ENCODE assay signal across 38 cellular contexts in genomic region chr10:76342996-76343395, GRCh38.
"Had no signal": no experiment of that assay in that cellular context is flagged by ENCODE, and none has a peak within 500 bp of the region (broad histone marks: within the 10 kb centered on the region; RNA-seq: fewer than 3 reads in every experiment).

No MANE protein-coding gene starts in this region.

- H3K4me1 Mint-ChIP-seq: activated B cell treated with CpG ODN at 0.5 μM for 24 hours; activated CD4-positive, alpha-beta T cell treated with anti-CD3 and anti-CD28 coated beads, Interleukin-2, amount 10 ng/mL, durations not matched to agents 24 days and 14 days; activated CD8-positive, alpha-beta memory T cell treated with anti-CD3 and anti-CD28 coated beads, Interleukin-2, amount 10 ng/mL, durations not matched to agents 7 days and 5 days; activated naive CD4-positive, alpha-beta T cell treated with anti-CD3 and anti-CD28 coated beads, Interleukin-2, amount 10 ng/mL, durations not matched to agents 7 days and 5 days; activated naive CD4-positive, alpha-beta T cell treated with anti-CD3 and anti-CD28 coated beads, Interleukin-2, amount 50 U/mL, for 24 hours; activated naive CD8-positive, alpha-beta T cell treated with anti-CD3 and anti-CD28 coated beads, Interleukin-2, amount 10 ng/mL, durations not matched to agents 7 days and 5 days; activated naive CD8-positive, alpha-beta T cell treated with anti-CD3 and anti-CD28 coated beads, Interleukin-2, amount 50 U/mL, for 24 hours; brain; central memory CD8-positive, alpha-beta T cell had no signal

- H3K36me3 Mint-ChIP-seq: activated CD4-positive, alpha-beta memory T cell treated with anti-CD3 and anti-CD28 coated beads for 36 hours; activated CD8-positive, alpha-beta memory T cell treated with anti-CD3 and anti-CD28 coated beads, Interleukin-2, amount 10 ng/mL, durations not matched to agents 7 days and 5 days; activated naive CD4-positive, alpha-beta T cell treated with anti-CD3 and anti-CD28 coated beads, Interleukin-2, amount 10 ng/mL, durations not matched to agents 7 days and 5 days; activated naive CD4-positive, alpha-beta T cell treated with anti-CD3 and anti-CD28 coated beads, Interleukin-2, amount 50 U/mL, for 24 hours; activated naive CD8-positive, alpha-beta T cell; activated naive CD8-positive, alpha-beta T cell treated with anti-CD3 and anti-CD28 coated beads, Interleukin-2, amount 10 ng/mL, durations not matched to agents 7 days and 5 days; brain had no signal

- ATAC-seq: activated CD8-positive, alpha-beta memory T cell treated with anti-CD3 and anti-CD28 coated beads, Interleukin-2, amount 10 ng/mL, durations not matched to agents 7 days and 5 days; activated CD8-positive, alpha-beta T cell treated with anti-CD3 and anti-CD28 coated beads, Interleukin-2, amount 10 ng/mL, durations not matched to agents 7 days and 5 days; activated naive CD8-positive, alpha-beta T cell treated with anti-CD3 and anti-CD28 coated beads, Interleukin-2, amount 50 U/mL, for 24 hours had no signal

- H3K27ac Mint-ChIP-seq: activated B cell treated with CpG ODN at 0.5 μM for 24 hours; activated CD4-positive, alpha-beta memory T cell treated with anti-CD3 and anti-CD28 coated beads for 36 hours; activated CD4-positive, alpha-beta T cell treated with anti-CD3 and anti-CD28 coated beads, Interleukin-2, amount 10 ng/mL, durations not matched to agents 24 days and 14 days; activated CD8-positive, alpha-beta memory T cell treated with anti-CD3 and anti-CD28 coated beads, Interleukin-2, amount 10 ng/mL, durations not matched to agents 7 days and 5 days; activated CD8-positive, alpha-beta T cell treated with anti-CD3 and anti-CD28 coated beads, Interleukin-2, amount 10 ng/mL, durations not matched to agents 7 days and 5 days; activated naive CD4-positive, alpha-beta T cell treated with anti-CD3 and anti-CD28 coated beads, Interleukin-2, amount 10 ng/mL, durations not matched to agents 7 days and 5 days; activated naive CD4-positive, alpha-beta T cell treated with anti-CD3 and anti-CD28 coated beads, Interleukin-2, amount 50 U/mL, for 24 hours; activated naive CD8-positive, alpha-beta T cell; activated naive CD8-positive, alpha-beta T cell treated with anti-CD3 and anti-CD28 coated beads, Interleukin-2, amount 10 ng/mL, durations not matched to agents 7 days and 5 days; activated naive CD8-positive, alpha-beta T cell treated with anti-CD3 and anti-CD28 coated beads, Interleukin-2, amount 50 U/mL, for 24 hours; activated T-cell treated with anti-CD3 and anti-CD28 coated beads, Interleukin-2, amount 50 U/mL, for 24 hours; activated T-helper 2 cell treated with anti-CD3 and anti-CD28 coated beads, Interferon-gamma antibody, Interleukin-2, Interleukin-4, amounts not matched to agents 10 μg/mL and 5 μg/mL and 100 μg/mL, durations not matched to agents 14 hours and 24 hours and 36 hours; brain; T-helper 1 cell treated with Interleukin-12 subunit alpha and Interleukin-12 subunit beta and Interleukin-4 antibody, amounts not matched to agents 30 μg/mL and 1 μg/mL, for 36 hours; T-helper 2 cell treated with Interferon-gamma antibody and Interleukin-4, amounts not matched to agents 5 μg/mL and 100 μg/mL, for 36 hours had no signal

- H3K4me3 Mint-ChIP-seq: activated B cell treated with CpG ODN at 0.5 μM for 24 hours; activated CD4-positive, alpha-beta memory T cell treated with anti-CD3 and anti-CD28 coated beads for 36 hours; activated CD4-positive, alpha-beta T cell treated with anti-CD3 and anti-CD28 coated beads, Interleukin-2, amount 10 ng/mL, durations not matched to agents 24 days and 14 days; activated CD8-positive, alpha-beta memory T cell treated with anti-CD3 and anti-CD28 coated beads, Interleukin-2, amount 10 ng/mL, durations not matched to agents 7 days and 5 days; activated CD8-positive, alpha-beta T cell treated with anti-CD3 and anti-CD28 coated beads, Interleukin-2, amount 10 ng/mL, durations not matched to agents 7 days and 5 days; activated naive CD4-positive, alpha-beta T cell treated with anti-CD3 and anti-CD28 coated beads, Interleukin-2, amount 10 ng/mL, durations not matched to agents 7 days and 5 days; activated naive CD4-positive, alpha-beta T cell treated with anti-CD3 and anti-CD28 coated beads, Interleukin-2, amount 50 U/mL, for 24 hours; activated naive CD8-positive, alpha-beta T cell; activated naive CD8-positive, alpha-beta T cell treated with anti-CD3 and anti-CD28 coated beads, Interleukin-2, amount 10 ng/mL, durations not matched to agents 7 days and 5 days; activated naive CD8-positive, alpha-beta T cell treated with anti-CD3 and anti-CD28 coated beads, Interleukin-2, amount 50 U/mL, for 24 hours; activated T-cell treated with anti-CD3 and anti-CD28 coated beads, Interleukin-2, amount 50 U/mL, for 24 hours; brain; central memory CD8-positive, alpha-beta T cell; T-helper 1 cell treated with Interleukin-12 subunit alpha and Interleukin-12 subunit beta and Interleukin-4 antibody, amounts not matched to agents 30 μg/mL and 1 μg/mL, for 36 hours; T-helper 2 cell treated with Interferon-gamma antibody and Interleukin-4, amounts not matched to agents 5 μg/mL and 100 μg/mL, for 36 hours had no signal

- FAIRE-seq: bronchial epithelial cell, TTC549 had no signal

- H3K27ac ChIP-seq: ascending aorta, cardiac muscle cell, VCaP had no signal

- H3K27me3 Mint-ChIP-seq: activated B cell treated with CpG ODN at 0.5 μM for 24 hours; activated CD4-positive, alpha-beta memory T cell treated with anti-CD3 and anti-CD28 coated beads for 36 hours; activated CD4-positive, alpha-beta T cell treated with anti-CD3 and anti-CD28 coated beads, Interleukin-2, amount 10 ng/mL, durations not matched to agents 24 days and 14 days; activated CD8-positive, alpha-beta memory T cell treated with anti-CD3 and anti-CD28 coated beads, Interleukin-2, amount 10 ng/mL, durations not matched to agents 7 days and 5 days; activated naive CD4-positive, alpha-beta T cell treated with anti-CD3 and anti-CD28 coated beads, Interleukin-2, amount 10 ng/mL, durations not matched to agents 7 days and 5 days; activated naive CD4-positive, alpha-beta T cell treated with anti-CD3 and anti-CD28 coated beads, Interleukin-2, amount 50 U/mL, for 24 hours; activated naive CD8-positive, alpha-beta T cell; activated naive CD8-positive, alpha-beta T cell treated with anti-CD3 and anti-CD28 coated beads, Interleukin-2, amount 10 ng/mL, durations not matched to agents 7 days and 5 days; activated naive CD8-positive, alpha-beta T cell treated with anti-CD3 and anti-CD28 coated beads, Interleukin-2, amount 50 U/mL, for 24 hours; activated T-cell treated with anti-CD3 and anti-CD28 coated beads, Interleukin-2, amount 50 U/mL, for 24 hours; central memory CD8-positive, alpha-beta T cell had no signal

- H3K27me3 ChIP-seq: ascending aorta, cardiac muscle cell had no signal

- H3K36me3 ChIP-seq: ascending aorta, cardiac muscle cell had no signal

- H3K4me3 ChIP-seq: ascending aorta, cardiac muscle cell had no signal

- H3K9me3 Mint-ChIP-seq: activated B cell treated with CpG ODN at 0.5 μM for 24 hours; activated CD4-positive, alpha-beta T cell treated with anti-CD3 and anti-CD28 coated beads, Interleukin-2, amount 10 ng/mL, durations not matched to agents 24 days and 14 days; activated naive CD4-positive, alpha-beta T cell treated with anti-CD3 and anti-CD28 coated beads, Interleukin-2, amount 10 ng/mL, durations not matched to agents 7 days and 5 days; activated naive CD4-positive, alpha-beta T cell treated with anti-CD3 and anti-CD28 coated beads, Interleukin-2, amount 50 U/mL, for 24 hours; activated naive CD8-positive, alpha-beta T cell treated with anti-CD3 and anti-CD28 coated beads, Interleukin-2, amount 10 ng/mL, durations not matched to agents 7 days and 5 days; activated T-cell treated with anti-CD3 and anti-CD28 coated beads, Interleukin-2, amount 50 U/mL, for 24 hours; activated T-helper 2 cell treated with anti-CD3 and anti-CD28 coated beads, Interferon-gamma antibody, Interleukin-2, Interleukin-4, amounts not matched to agents 10 μg/mL and 5 μg/mL and 100 μg/mL, durations not matched to agents 14 hours and 24 hours and 36 hours; central memory CD8-positive, alpha-beta T cell; T-helper 1 cell treated with Interleukin-12 subunit alpha and Interleukin-12 subunit beta and Interleukin-4 antibody, amounts not matched to agents 30 μg/mL and 1 μg/mL, for 36 hours; T-helper 2 cell treated with Interferon-gamma antibody and Interleukin-4, amounts not matched to agents 5 μg/mL and 100 μg/mL, for 36 hours had no signal

- DNase-seq: activated B cell treated with CpG ODN at 0.5 μM for 24 hours; activated CD4-positive, alpha-beta memory T cell treated with anti-CD3 and anti-CD28 coated beads for 36 hours; activated CD4-positive, alpha-beta T cell treated with anti-CD3 and anti-CD28 coated beads for 4 hours; activated CD4-positive, alpha-beta T cell treated with anti-CD3 and anti-CD28 coated beads, Interleukin-2, amount 10 ng/mL, durations not matched to agents 24 days and 14 days; activated CD4-positive, alpha-beta T cell treated with anti-CD3 and anti-CD28 coated beads, Interleukin-2, amount 50 U/mL, for 1 hour; activated CD4-positive, alpha-beta T cell treated with anti-CD3 and anti-CD28 coated beads, Interleukin-2, amount 50 U/mL, for 4 hours; activated CD4-positive, CD25-positive, alpha-beta regulatory T cell treated with anti-CD3 and anti-CD28 coated beads, Interleukin-2, amount 50 U/mL, for 72 hours; activated CD8-positive, alpha-beta memory T cell treated with anti-CD3 and anti-CD28 coated beads for 24 hours; activated CD8-positive, alpha-beta memory T cell treated with anti-CD3 and anti-CD28 coated beads, Interleukin-2, amount 10 ng/mL, durations not matched to agents 7 days and 5 days; activated CD8-positive, alpha-beta memory T cell treated with anti-CD3 and anti-CD28 coated beads, Interleukin-2, amount 50 U/mL, for 48 hours; activated CD8-positive, alpha-beta T cell treated with anti-CD3 and anti-CD28 coated beads, Interleukin-2, amount 10 ng/mL, durations not matched to agents 7 days and 5 days; activated effector memory CD4-positive, alpha-beta T cell treated with Interleukin-2 at 50 U/mL for 16 hours; activated gamma-delta T cell; activated naive CD4-positive, alpha-beta T cell treated with anti-CD3 and anti-CD28 coated beads, Interleukin-2, amount 10 ng/mL, durations not matched to agents 7 days and 5 days; activated naive CD4-positive, alpha-beta T cell treated with Interleukin-2 at 50 U/mL for 16 hours; activated naive CD8-positive, alpha-beta T cell treated with anti-CD3 and anti-CD28 coated beads, Interleukin-2, amount 10 ng/mL, durations not matched to agents 7 days and 5 days; activated naive CD8-positive, alpha-beta T cell treated with anti-CD3 and anti-CD28 coated beads, Interleukin-2, amount 50 U/mL, for 24 hours; activated T-cell treated with anti-CD3 and anti-CD28 coated beads, Interleukin-2, amount 50 U/mL, for 24 hours; activated T-cell treated with anti-CD3 and anti-CD28 coated beads, Interleukin-2, amount 50 U/mL, for 48 hours; amygdala; anterior cingulate cortex; caudate nucleus; cerebellar nuclear complex; T-helper 1 cell; T-helper 2 cell; T-helper 9 cell had no signal
